Comparison of ENCODE assay signal across 8 cellular contexts in the genomic region with DNA sequence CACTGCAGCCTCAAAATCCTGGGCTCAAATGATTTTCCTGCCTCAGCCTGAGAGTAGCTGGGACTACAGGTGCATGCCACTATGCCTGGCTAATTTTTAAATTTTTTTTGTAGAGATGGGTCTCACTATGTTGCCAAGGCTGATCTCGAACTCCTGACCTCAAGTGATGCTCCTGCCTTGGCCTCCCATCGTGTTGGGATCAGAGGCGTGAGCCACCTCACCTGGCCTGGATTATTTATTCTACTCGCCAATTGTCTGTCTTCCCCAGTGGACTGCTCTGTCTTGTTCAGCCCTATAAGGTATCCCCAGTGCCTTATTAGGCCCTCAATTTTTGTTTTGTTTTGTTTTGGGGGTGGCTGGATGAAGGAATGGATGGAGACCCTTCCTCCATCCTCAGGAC. TPM values are rescaled to one million over a fixed set of nuclear protein-coding genes. Genes with fewer than 3 reads are reported as not detected.
A peak's percentile ranks its signal among the peaks of the same experiment; 100 is the strongest.
DNase-seq lines count a peak whose midpoint lies in the region; ATAC-seq lines count a peak whose summit lies in the region.

No MANE protein-coding gene starts in this region.

- no peak overlapping the region for H2BK120ac ChIP-seq in mesenchymal stem cell (ENCODE audit: low read depth, low read length)

- peak overlapping the region in 1 of 2 experiments; percentile 72 for H3K18ac ChIP-seq in mesenchymal stem cell (ENCODE audit: low read depth in 1 of 2, low read length in 2 of 2)

- H3K14ac ChIP-seq in mesenchymal stem cell (ENCODE audit: low read length in 2 of 2): no peak overlapping the region

- peak overlapping the region; percentile 25 for H3K27ac Mint-ChIP-seq in activated CD8-positive, alpha-beta memory T cell treated with anti-CD3 and anti-CD28 coated beads, Interleukin-2, amount 10 ng/mL, durations not matched to agents 7 days and 5 days
- H3K27ac Mint-ChIP-seq in activated naive CD4-positive, alpha-beta T cell treated with anti-CD3 and anti-CD28 coated beads, Interleukin-2, amount 50 U/mL, for 72 hours: peak overlapping the region; percentile 61 to 70

- peaks cover 34% of the 10 kb centered on the region for H3K4me1 Mint-ChIP-seq in activated CD8-positive, alpha-beta memory T cell treated with anti-CD3 and anti-CD28 coated beads, Interleukin-2, amount 10 ng/mL, durations not matched to agents 7 days and 5 days

- CTCF ChIA-PET in activated CD8-positive, alpha-beta memory T cell treated with anti-CD3 and anti-CD28 coated beads, Interleukin-2, amount 10 ng/mL, durations not matched to agents 7 days and 5 days (lab: Charles Lee): interaction anchor here (1.0 to 2.7 kb wide), 6 partner anchors 8 to 29 kb away, joined by 3 to 10 read pairs (median 6); no protein-coding TSS in a partner anchor

- H3K4me3 ChIP-seq in mesenchymal stem cell (ENCODE audit: insufficient read depth in 1 of 2, low read depth in 1 of 2, low read length in 2 of 2): no peak overlapping the region

- H3K4me3 Mint-ChIP-seq in activated CD8-positive, alpha-beta memory T cell treated with anti-CD3 and anti-CD28 coated beads, Interleukin-2, amount 10 ng/mL, durations not matched to agents 7 days and 5 days: peak overlapping the region; percentile 64

- peak overlapping the region in 1 of 2 experiments; percentile 64 for H2BK12ac ChIP-seq in mesenchymal stem cell (ENCODE audit: low read length in 2 of 2)

- peaks cover 11% of the 10 kb centered on the region for H3K4me1 ChIP-seq in mesenchymal stem cell (ENCODE audit: control insufficient read depth, insufficient read depth, low read depth, low read length)

- ATAC-seq in activated CD8-positive, alpha-beta memory T cell treated with anti-CD3 and anti-CD28 coated beads, Interleukin-2, amount 10 ng/mL, durations not matched to agents 7 days and 5 days: no peak
- ATAC-seq in activated naive CD4-positive, alpha-beta T cell treated with anti-CD3 and anti-CD28 coated beads, Interleukin-2, amount 50 U/mL, for 72 hours: no peak

- no peak overlapping the region for H3K9ac ChIP-seq in mesenchymal stem cell (ENCODE audit: low read length)

- peaks cover 2% of the 10 kb centered on the region for H3K27me3 Mint-ChIP-seq in activated CD8-positive, alpha-beta memory T cell treated with anti-CD3 and anti-CD28 coated beads, Interleukin-2, amount 10 ng/mL, durations not matched to agents 7 days and 5 days

- H3K79me1 ChIP-seq in mesenchymal stem cell (replicated peaks; ENCODE audit: low read length, poor library complexity, severe bottlenecking): peaks cover 10% of the 10 kb centered on the region

- H2BK5ac ChIP-seq in mesenchymal stem cell (ENCODE audit: low read depth, low read length, poor library complexity, severe bottlenecking): peak overlapping the region; percentile 51

- H3K36me3 Mint-ChIP-seq in activated CD8-positive, alpha-beta memory T cell treated with anti-CD3 and anti-CD28 coated beads, Interleukin-2, amount 10 ng/mL, durations not matched to agents 7 days and 5 days: peaks cover 8% of the 10 kb centered on the region
- peaks cover 0 to 5% of the 10 kb centered on the region in 2 donors for H3K36me3 Mint-ChIP-seq in activated naive CD4-positive, alpha-beta T cell treated with anti-CD3 and anti-CD28 coated beads, Interleukin-2, amount 50 U/mL, for 72 hours

- no peak overlapping the region for H3K23ac ChIP-seq in mesenchymal stem cell (ENCODE audit: low read length in 2 of 2)

- H4K8ac ChIP-seq in mesenchymal stem cell (ENCODE audit: low read length): peak overlapping the region; percentile 27

- H3K9me3 Mint-ChIP-seq in activated CD8-positive, alpha-beta memory T cell treated with anti-CD3 and anti-CD28 coated beads, Interleukin-2, amount 10 ng/mL, durations not matched to agents 7 days and 5 days (ENCODE audit: low read depth): no peaks in the 10 kb centered on the region
- H3K9me3 Mint-ChIP-seq in activated naive CD4-positive, alpha-beta T cell treated with anti-CD3 and anti-CD28 coated beads, Interleukin-2, amount 50 U/mL, for 72 hours: no peaks in the 10 kb centered on the region

- H3K9me3 ChIP-seq in mesenchymal stem cell (ENCODE audit: control insufficient read depth, low read length): no peaks in the 10 kb centered on the region

- peak overlapping the region; percentile 94 for H2AFZ ChIP-seq in mesenchymal stem cell (ENCODE audit: low read depth, low read length)

- H3K36me3 ChIP-seq in mesenchymal stem cell (ENCODE audit: control insufficient read depth in 1 of 2, insufficient read depth in 2 of 2, low read depth in 1 of 2, low read length in 2 of 2): peaks cover 4 to 12% of the 10 kb centered on the region in 2 experiments

- no peak overlapping the region for H4K91ac ChIP-seq in mesenchymal stem cell (ENCODE audit: low read length)

- no peak overlapping the region for H3K4me2 ChIP-seq in mesenchymal stem cell (ENCODE audit: low read length, poor library complexity, severe bottlenecking)

- no peak for DNase-seq in activated CD8-positive, alpha-beta memory T cell treated with anti-CD3 and anti-CD28 coated beads, Interleukin-2, amount 10 ng/mL, durations not matched to agents 7 days and 5 days
- DNase-seq in activated CD8-positive, alpha-beta memory T cell treated with anti-CD3 and anti-CD28 coated beads, Interleukin-2, amount 50 U/mL, for 4 hours: no peak
- no peak for DNase-seq in activated naive CD4-positive, alpha-beta T cell treated with anti-CD3 and anti-CD28 coated beads, Interleukin-2, amount 50 U/mL, for 72 hours (ENCODE audit: low spot score in 2 of 2)
- no peak for DNase-seq in mesenchymal stem cell
- no peak for DNase-seq in substantia nigra (lab: John Stamatoyannopoulos, UW)
- no peak for DNase-seq in DMS 273 treated with DMSO at 0.1 percent for 48 hours (lab: John Stamatoyannopoulos, UW)
- no peak for DNase-seq in effector CD8-positive, alpha-beta T cell (lab: John Stamatoyannopoulos, UW)
- DNase-seq in NCI-H1105 treated with DMSO at 0.1 percent for 48 hours (lab: John Stamatoyannopoulos, UW): no peak

- H3K27ac ChIP-seq in mesenchymal stem cell (ENCODE audit: low read length, poor library complexity, severe bottlenecking) (no peak overlapping the region), substantia nigra (ENCODE audit: low read depth, low read length, poor library complexity, severe bottlenecking) (peak overlapping the region; percentile 51)

- H3K4ac ChIP-seq in mesenchymal stem cell (ENCODE audit: low read depth in 1 of 2, low read length in 2 of 2): no peak overlapping the region

- peaks cover 0 to 3% of the 10 kb centered on the region in 2 experiments for H3K27me3 ChIP-seq in mesenchymal stem cell (ENCODE audit: control insufficient read depth in 1 of 2, insufficient read depth in 1 of 2, low read length in 2 of 2)

- WGBS in mesenchymal stem cell: 70% methylated on average over 3 of the region's 4 CpGs

- H2AK5ac ChIP-seq in mesenchymal stem cell (ENCODE audit: low read length, severe bottlenecking): peak overlapping the region; percentile 65

- H2BK15ac ChIP-seq in mesenchymal stem cell (ENCODE audit: low read depth, poor library complexity, severe bottlenecking): no peak overlapping the region

RNA-seq across cellular contexts. Expression of a gene that starts 0.7 kb away (rescaled TPM):
- total RNA-seq in activated CD8-positive, alpha-beta memory T cell treated with anti-CD3 and anti-CD28 coated beads, Interleukin-2, amount 10 ng/mL, durations not matched to agents 7 days and 5 days: 10 to 100 TPM; 41.2 to 47.4 TPM
- 10 to 100 TPM; 10.3 to 23.0 TPM for total RNA-seq in activated naive CD4-positive, alpha-beta T cell treated with anti-CD3 and anti-CD28 coated beads, Interleukin-2, amount 50 U/mL, for 72 hours
- polyA plus RNA-seq in mesenchymal stem cell (2013, experiment 1 of 2): 113 TPM
- 113 TPM for polyA plus RNA-seq in mesenchymal stem cell (2013, experiment 2 of 2)

RNA-seq across cellular contexts. Expression of a gene that starts 22.6 kb away (rescaled TPM):
- total RNA-seq in activated CD8-positive, alpha-beta memory T cell treated with anti-CD3 and anti-CD28 coated beads, Interleukin-2, amount 10 ng/mL, durations not matched to agents 7 days and 5 days: 100 to 1,000 TPM; 131 to 162 TPM
- 100 to 1,000 TPM; 125 to 129 TPM for total RNA-seq in activated naive CD4-positive, alpha-beta T cell treated with anti-CD3 and anti-CD28 coated beads, Interleukin-2, amount 50 U/mL, for 72 hours
- 129 TPM for polyA plus RNA-seq in mesenchymal stem cell (2013, experiment 1 of 2)
- 127 TPM for polyA plus RNA-seq in mesenchymal stem cell (2013, experiment 2 of 2)
